Comparison of ENCODE assay signal across 17 cellular contexts in the genomic region with DNA sequence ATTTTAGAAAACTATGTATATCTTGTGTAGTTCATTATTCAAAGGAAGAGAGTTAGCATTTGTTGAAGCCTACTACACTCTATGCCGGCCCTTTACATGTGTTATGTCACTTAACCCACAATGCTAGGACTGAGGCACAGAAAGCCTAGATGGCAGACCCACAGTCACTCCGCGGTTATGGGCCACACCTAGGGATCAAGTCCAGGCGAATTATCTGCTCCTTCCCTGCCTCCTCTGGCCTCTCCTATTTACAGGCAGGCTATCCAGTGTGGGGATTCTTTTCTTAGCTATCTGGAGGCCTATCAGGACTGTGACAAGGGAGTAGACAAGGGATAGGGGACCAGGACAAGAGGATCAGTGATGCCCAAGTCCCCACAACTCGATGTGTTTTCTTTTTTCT.
"Had no signal": no experiment of that assay in that cellular context is flagged by ENCODE, and none has a peak within 500 bp of the region (broad histone marks: within the 10 kb centered on the region; RNA-seq: fewer than 3 reads in every experiment).

No MANE protein-coding gene starts in this region.

- H3K27me3 ChIP-seq: esophagus muscularis mucosa, gastroesophageal sphincter, upper lobe of left lung, uterus had no signal

- H3K4me3 Mint-ChIP-seq: nephron progenitor cell had no signal

- H3K27ac ChIP-seq: esophagus muscularis mucosa, gastroesophageal sphincter, parathyroid adenoma, psoas muscle, upper lobe of left lung, uterus had no signal

- H2AFZ ChIP-seq: parathyroid adenoma had no signal

- H3K36me3 ChIP-seq: esophagus muscularis mucosa, gastroesophageal sphincter, upper lobe of left lung, uterus had no signal

- H3K9me3 ChIP-seq: esophagus muscularis mucosa, gastroesophageal sphincter, psoas muscle, upper lobe of left lung, uterus had no signal

- DNase-seq: effector memory CD4-positive, alpha-beta T cell; foreskin fibroblast; glutamatergic neuron; mesendoderm; naive B cell; nephron progenitor cell; stimulated activated CD4-positive, alpha-beta T cell treated with anti-CD3 and anti-CD28 coated beads, Interleukin-2, amount 100 ng/mL, for 24 hours; stimulated activated CD4-positive, alpha-beta T cell treated with anti-CD3 and anti-CD28 coated beads, Interleukin-4, amount 100 ng/mL, for 4 hours; stimulated activated naive CD4-positive, alpha-beta T cell; upper lobe of left lung; uterus had no signal

- FAIRE-seq: endometrium had no signal

- H3K79me2 ChIP-seq: parathyroid adenoma had no signal

- H3K27me3 Mint-ChIP-seq: naive B cell had no signal

- ATAC-seq: gastroesophageal sphincter, sciatic nerve had no signal

- H3K4me1 ChIP-seq: esophagus muscularis mucosa, gastroesophageal sphincter, psoas muscle, uterus had no signal

- H3K9me3 Mint-ChIP-seq: naive B cell had no signal

- H3K36me3 Mint-ChIP-seq: naive B cell had no signal

- H3K4me3 ChIP-seq: esophagus muscularis mucosa, gastroesophageal sphincter, psoas muscle, upper lobe of left lung, uterus had no signal
